ENCODE assay signal across 8 cellular contexts in the genomic region with DNA sequence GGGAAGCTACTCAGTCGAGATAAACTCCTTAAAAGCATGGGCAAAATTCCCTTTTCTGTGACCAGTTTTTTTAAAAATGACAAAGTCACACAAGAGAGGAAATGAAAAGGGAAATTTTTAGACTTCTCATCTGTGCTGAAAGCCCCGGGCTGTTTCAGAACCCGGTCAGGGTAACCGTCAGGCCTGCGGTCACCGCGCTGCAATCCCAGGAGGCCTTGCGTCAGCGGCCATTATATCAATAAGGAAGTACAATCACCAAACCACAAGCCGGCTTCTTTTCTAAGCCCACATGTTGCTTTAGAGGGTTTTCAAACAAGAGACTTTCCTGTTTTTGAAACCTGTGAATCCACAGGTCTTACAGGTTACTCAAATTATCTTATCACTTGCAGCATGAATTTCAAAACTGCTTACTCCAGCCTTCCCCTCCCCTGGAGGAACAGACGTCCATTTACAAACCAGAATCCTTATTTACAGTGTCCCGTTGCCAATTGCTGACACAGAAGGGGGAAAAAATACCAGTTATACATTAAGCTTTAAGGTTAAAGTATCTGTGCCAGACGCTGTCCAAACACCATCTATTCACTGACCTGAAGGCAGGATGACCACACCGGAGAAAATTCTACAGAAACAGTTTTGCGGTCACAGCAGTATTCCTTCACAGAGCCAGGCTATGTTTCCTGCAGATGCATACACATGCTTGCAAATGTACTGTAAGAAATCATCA.
A peak's percentile ranks its signal among the peaks of the same experiment; 100 is the strongest.
DNase-seq lines count a peak whose midpoint lies in the region; ATAC-seq and TF ChIP-seq lines count a peak whose summit lies in the region.

No MANE protein-coding gene starts in this region.

- H3K4me3 ChIP-seq in neuron (ENCODE audit: low read length) = no peak overlapping the region
- no peak overlapping the region for H3K4me3 ChIP-seq in suprapubic skin

- no peak overlapping the region for H2BK5ac ChIP-seq in H9 (ENCODE audit: insufficient read length, low read length)

- peak; percentile 89 for ATAC-seq in HG02642 (IDR thresholded peaks at IDR 0.05; ENCODE audit: poor library complexity, unreplicated experiment)

- DNase-seq in GM10248 (ENCODE audit: extremely low spot score) (peak; percentile 87), NCI-H460 (ENCODE audit: extremely low read depth, low read depth) (peak; percentile 82), epidermal melanocyte (ENCODE audit: insufficient read length, low spot score) (peak; percentile 86), suprapubic skin (ENCODE audit: low spot score in 2 of 2) (peak; percentile 88 to 89), H9 (no peak)
- DNase-seq in activated CD8-positive, alpha-beta memory T cell treated with anti-CD3 and anti-CD28 coated beads for 48 hours (ENCODE audit: low read depth in 2 of 3, low spot score in 2 of 3) = peak in 2 of 3 experiments; percentile 62 to 75

- H3K27ac ChIP-seq in suprapubic skin (peak overlapping the region; percentile 82), H9 (ENCODE audit: insufficient read length, low read depth, low read length) (no peak overlapping the region)

- no peak overlapping the region for H3K23ac ChIP-seq in H9 (ENCODE audit: insufficient read length, low read depth, low read length)

- no peak overlapping the region for H3K14ac ChIP-seq in H9 (ENCODE audit: insufficient read depth, low read length)

- H2BK12ac ChIP-seq in H9 (ENCODE audit: insufficient read length, low read depth, low read length) = no peak overlapping the region

- POLR2A ChIA-PET in GM10248 (lab: Yijun Ruan, JAX) = interaction anchor here (0.6 to 1.5 kb wide), 14 partner anchors 8 to 360 kb away, joined by 3 to 9 read pairs (median 4); no protein-coding TSS in a partner anchor

- H2AK5ac ChIP-seq in H9 (ENCODE audit: insufficient read length, low read length) = no peak overlapping the region

- no peak overlapping the region for H2BK20ac ChIP-seq in H9 (ENCODE audit: low read depth, low read length, poor library complexity, severe bottlenecking)

- H4K20me1 ChIP-seq in H9 (ENCODE audit: control insufficient read depth, insufficient read depth, insufficient read length) = no peaks in the 10 kb centered on the region

- H2AFZ ChIP-seq in neuron (ENCODE audit: low read depth, low read length) (peak overlapping the region; percentile 9), H9 (ENCODE audit: low read length) (no peak overlapping the region)

- no peak overlapping the region for H2BK15ac ChIP-seq in H9 (ENCODE audit: low read depth, low read length)

- TF ChIP-seq EP300 in suprapubic skin (IDR thresholded peaks at IDR 0.05) = no peak

- H3K4ac ChIP-seq in H9 (ENCODE audit: low read depth, low read length) = no peak overlapping the region

- H4K8ac ChIP-seq in H9 (replicated peaks; ENCODE audit: insufficient read length, low read depth, low read length) = no peak overlapping the region

- H3K23me2 ChIP-seq in H9 (ENCODE audit: insufficient read length, low read depth, low read length, poor library complexity, severe bottlenecking) = no peaks in the 10 kb centered on the region

- H2BK120ac ChIP-seq in H9 (ENCODE audit: low read depth, low read length, poor library complexity, severe bottlenecking) = no peak overlapping the region

- no peak overlapping the region for H3K9ac ChIP-seq in H9 (ENCODE audit: extremely low read depth, insufficient read length, low read length)

- no peak overlapping the region for H3K56ac ChIP-seq in H9 (ENCODE audit: insufficient read length, low read depth, low read length)

- no peak overlapping the region for H4K91ac ChIP-seq in H9 (ENCODE audit: insufficient read length, low read depth, low read length)

- H3K79me1 ChIP-seq in H9 (ENCODE audit: insufficient read depth, low read depth, low read length, poor library complexity, severe bottlenecking) = no peaks in the 10 kb centered on the region

- CTCF ChIA-PET in GM10248 (lab: Yijun Ruan, JAX) = interaction anchor here (1.0 to 3.2 kb wide), 5 partner anchors 11 to 88 kb away, joined by 3 to 19 read pairs (median 4); no protein-coding TSS in a partner anchor

- peaks cover 16 to 17% of the 10 kb centered on the region in 2 experiments for H3K4me1 Mint-ChIP-seq in H9

- TF ChIP-seq CTCF in GM10248 (IDR thresholded peaks at IDR 0.05; ENCODE audit: control extremely low read depth, extremely low read depth, low read depth, missing control alignments) (no peak), suprapubic skin (IDR thresholded peaks at IDR 0.05) (no peak), H9 (conservative IDR thresholded peaks at IDR 0.05) (no peak)

- H3K4me1 ChIP-seq in neuron (ENCODE audit: insufficient read depth, low read length) = peaks cover 13% of the 10 kb centered on the region
- peaks cover 52% of the 10 kb centered on the region for H3K4me1 ChIP-seq in suprapubic skin
- H3K4me1 ChIP-seq in H9 (ENCODE audit: insufficient read depth, low read length) = no peaks in the 10 kb centered on the region

- no peak for TF ChIP-seq POLR2A in suprapubic skin (IDR thresholded peaks at IDR 0.05)

- H3K27me3 Mint-ChIP-seq in H9 (ENCODE audit: low read depth) = peaks cover 3% of the 10 kb centered on the region; the same call in 1 of the 2 replicates

- H3K9me3 ChIP-seq in neuron (ENCODE audit: low read length) (no peaks in the 10 kb centered on the region), suprapubic skin (no peaks in the 10 kb centered on the region), H9 (ENCODE audit: control insufficient read depth, low read depth, low read length) (no peaks in the 10 kb centered on the region)

- no peaks in the 10 kb centered on the region for H3K79me2 ChIP-seq in H9 (ENCODE audit: insufficient read depth, low read length)

- no peaks in the 10 kb centered on the region for H3K27me3 ChIP-seq in neuron (ENCODE audit: insufficient read depth, low read length)
- H3K27me3 ChIP-seq in suprapubic skin = no peaks in the 10 kb centered on the region
- no peaks in the 10 kb centered on the region for H3K27me3 ChIP-seq in H9 (ENCODE audit: insufficient read depth, low read length)

- H4K5ac ChIP-seq in H9 (ENCODE audit: insufficient read length, low read depth, low read length) = no peak overlapping the region

- 51% methylated on average over 15 of the region's 15 CpGs for WGBS in suprapubic skin
- no CpG with 5 or more reads among the region's 15 CpGs for WGBS in H9 (ENCODE audit: extremely low coverage, insufficient read length, low lambda C conversion rate)

- no peaks in the 10 kb centered on the region for H3K9me3 Mint-ChIP-seq in H9

- H3K4me3 Mint-ChIP-seq in H9 = no peak overlapping the region

- H3K27ac Mint-ChIP-seq in H9 = no peak overlapping the region; a peak in 1 of 7 replicates

- no peak overlapping the region for H3K4me2 ChIP-seq in H9 (ENCODE audit: insufficient read depth, insufficient read length, low read length)

- H3K36me3 ChIP-seq in neuron (ENCODE audit: insufficient read depth, low read length) (no peaks in the 10 kb centered on the region), suprapubic skin (no peaks in the 10 kb centered on the region)

- no peaks in the 10 kb centered on the region for H3K36me3 Mint-ChIP-seq in H9 (ENCODE audit: insufficient read depth in 1 of 3, low read depth in 3 of 3)

- no peak overlapping the region for H3T11ph ChIP-seq in H9 (ENCODE audit: low read length)

- H3K18ac ChIP-seq in H9 (ENCODE audit: insufficient read length, low read depth, low read length) = no peak overlapping the region
